ENCODE assay signal across 21 cellular contexts in the genomic region with DNA sequence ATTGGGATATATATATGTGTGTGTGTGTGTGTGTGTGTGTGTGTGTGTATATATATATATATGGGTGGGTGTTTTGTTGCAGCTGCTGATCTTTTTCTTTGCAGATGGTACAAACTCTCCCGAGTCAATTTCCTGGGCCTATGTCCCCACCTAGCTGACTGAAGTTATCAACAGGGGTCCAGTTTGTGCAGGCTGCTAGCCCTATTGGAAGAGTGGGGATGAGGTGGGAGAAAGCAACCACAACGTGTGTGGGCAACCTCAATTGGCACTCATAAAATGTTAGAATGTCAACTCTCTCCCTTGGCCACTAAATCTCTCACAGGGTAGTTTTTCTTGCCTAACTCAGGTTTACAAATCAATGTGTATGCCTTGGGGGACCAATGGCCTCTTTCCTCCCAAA.
"Had no signal": no experiment of that assay in that cellular context is flagged by ENCODE, and none has a peak within 500 bp of the region (broad histone marks: within the 10 kb centered on the region; RNA-seq: fewer than 3 reads in every experiment).

No MANE protein-coding gene starts in this region.

- DNase-seq: activated CD4-positive, alpha-beta T cell treated with anti-CD3 and anti-CD28 coated beads, Interleukin-2, amount 50 U/mL, for 4 hours; activated CD4-positive, CD25-positive, alpha-beta regulatory T cell treated with anti-CD3 and anti-CD28 coated beads, Interleukin-2, amount 50 U/mL, for 72 hours; activated CD8-positive, alpha-beta memory T cell treated with anti-CD3 and anti-CD28 coated beads, Interleukin-2, amount 50 U/mL, for 48 hours; activated naive CD4-positive, alpha-beta T cell; activated T-cell treated with anti-CD3 and anti-CD28 coated beads, Interleukin-2, amount 50 U/mL, for 24 hours; amygdala; caudate nucleus; esophagus squamous epithelium; foreskin melanocyte; heart right ventricle; left lung; lower lobe of right lung; mucosa of descending colon; nephron progenitor cell; ovary; right lobe of liver; stimulated activated CD4-positive, alpha-beta T cell treated with anti-CD3 and anti-CD28 coated beads, Interleukin-2, amount 100 ng/mL, for 48 hours; T-helper 2 cell had no signal

- H3K4me3 ChIP-seq: esophagus squamous epithelium, heart right ventricle, left lung, lower lobe of right lung, mucosa of descending colon, ovary, right lobe of liver, tibial nerve had no signal

- H3K9me3 Mint-ChIP-seq: activated T-cell treated with anti-CD3 and anti-CD28 coated beads, Interleukin-2, amount 50 U/mL, for 24 hours had no signal

- H3K27me3 ChIP-seq: ovary had no signal

- H3K27ac Mint-ChIP-seq: nephron progenitor cell, progenitor cell of endocrine pancreas had no signal

- ATAC-seq: left lung, lower lobe of right lung, mucosa of descending colon, right lobe of liver, SK-N-SH treated with all-trans-retinoic acid at 6 μM for 48 hours had no signal

- H3K4me3 Mint-ChIP-seq: nephron progenitor cell had no signal

- H3K9me3 ChIP-seq: esophagus squamous epithelium, heart right ventricle, left lung, lower lobe of right lung, mucosa of descending colon, ovary, right lobe of liver, tibial nerve had no signal

- H3K36me3 ChIP-seq: esophagus squamous epithelium, left lung, lower lobe of right lung, ovary, right lobe of liver had no signal
